13 cellular contexts compared by ENCODE assay signal in the genomic region with DNA sequence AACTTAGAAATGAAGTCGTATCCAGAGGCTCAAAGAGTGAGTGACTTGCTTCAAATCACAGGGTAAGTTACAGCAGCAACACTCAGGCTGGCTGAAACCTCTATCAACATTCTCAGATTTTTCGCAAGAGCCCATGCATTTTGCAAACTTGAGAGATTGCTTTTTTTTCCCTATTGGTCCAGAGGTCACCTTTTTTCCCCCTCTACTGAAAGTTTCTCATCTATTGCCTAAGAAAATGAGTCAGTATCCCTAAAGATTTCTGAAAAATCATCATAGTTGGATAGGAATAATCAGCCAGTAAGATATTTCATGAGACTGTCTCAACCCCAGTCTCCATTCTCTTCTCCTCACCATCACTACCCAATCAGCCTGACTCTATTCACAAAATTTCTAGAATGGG.
DNase-seq lines count a peak whose midpoint lies in the region; ATAC-seq and TF ChIP-seq lines count a peak whose summit lies in the region.
"Had no signal": no experiment of that assay in that cellular context is flagged by ENCODE, and none has a peak within 500 bp of the region (broad histone marks: within the 10 kb centered on the region; RNA-seq: fewer than 3 reads in every experiment).

No MANE protein-coding gene starts in this region.

- peaks cover 75% of the 10 kb centered on the region for H3K4me1 Mint-ChIP-seq in mesothelial cell of epicardium
- H3K4me1 Mint-ChIP-seq: activated naive CD4-positive, alpha-beta T cell treated with anti-CD3 and anti-CD28 coated beads, Interleukin-2, amount 10 ng/mL, durations not matched to agents 7 days and 5 days had no signal

- H3K27me3 Mint-ChIP-seq in mesothelial cell of epicardium (ENCODE audit: low read depth), result no peaks in the 10 kb centered on the region
- H3K27me3 Mint-ChIP-seq: activated naive CD4-positive, alpha-beta T cell treated with anti-CD3 and anti-CD28 coated beads, Interleukin-2, amount 10 ng/mL, durations not matched to agents 7 days and 5 days; effector memory CD8-positive, alpha-beta T cell had no signal

- no peak overlapping the region for H3K4me3 Mint-ChIP-seq in mesothelial cell of epicardium
- H3K4me3 Mint-ChIP-seq: activated naive CD4-positive, alpha-beta T cell treated with anti-CD3 and anti-CD28 coated beads, Interleukin-2, amount 10 ng/mL, durations not matched to agents 7 days and 5 days; effector memory CD8-positive, alpha-beta T cell had no signal

- no peaks in the 10 kb centered on the region for H3K9me3 Mint-ChIP-seq in mesothelial cell of epicardium
- H3K9me3 Mint-ChIP-seq: activated naive CD4-positive, alpha-beta T cell treated with anti-CD3 and anti-CD28 coated beads, Interleukin-2, amount 10 ng/mL, durations not matched to agents 7 days and 5 days; effector memory CD8-positive, alpha-beta T cell had no signal

- no peak for TF ChIP-seq CTCF in choroid plexus epithelial cell (conservative IDR thresholded peaks at IDR 0.05; ENCODE audit: low read depth, low read length)
- no peak for TF ChIP-seq CTCF in mesothelial cell of epicardium (IDR thresholded peaks at IDR 0.05; ENCODE audit: unreplicated experiment)

- no peak overlapping the region for H3K4me3 ChIP-seq in choroid plexus epithelial cell (ENCODE audit: low read depth, low read length)

- peaks cover 5% of the 10 kb centered on the region for H3K36me3 Mint-ChIP-seq in mesothelial cell of epicardium

- peak; percentile 49 for ATAC-seq in Right ventricle myocardium inferior
- ATAC-seq in GM18909 (IDR thresholded peaks at IDR 0.05; ENCODE audit: poor library complexity, unreplicated experiment), result no peak
- no peak for ATAC-seq in HG03457 (IDR thresholded peaks at IDR 0.05; ENCODE audit: unreplicated experiment)
- ATAC-seq: effector memory CD8-positive, alpha-beta T cell had no signal

- H3K27ac Mint-ChIP-seq in mesothelial cell of epicardium, result peak overlapping the region; percentile 76
- H3K27ac Mint-ChIP-seq: activated naive CD4-positive, alpha-beta T cell treated with anti-CD3 and anti-CD28 coated beads, Interleukin-2, amount 10 ng/mL, durations not matched to agents 7 days and 5 days had no signal

- no peak for DNase-seq in Right ventricle myocardium inferior (ENCODE audit: missing footprints)
- no peak for DNase-seq in cardiac septum (ENCODE audit: low spot score)
- DNase-seq in choroid plexus epithelial cell (ENCODE audit: low read depth), result peak; percentile 92
- no peak for DNase-seq in mesothelial cell of epicardium (ENCODE audit: low spot score in 2 of 2, unreplicated experiment in 2 of 2)
- no peak for DNase-seq in globus pallidus (ENCODE audit: low spot score)
- no peak for DNase-seq in activated CD8-positive, alpha-beta memory T cell treated with anti-CD3 and anti-CD28 coated beads, Interleukin-2, amount 50 U/mL, for 4 hours
- DNase-seq: activated CD4-positive, alpha-beta T cell treated with anti-CD3 and anti-CD28 coated beads for 4 hours; activated naive CD4-positive, alpha-beta T cell treated with anti-CD3 and anti-CD28 coated beads, Interleukin-2, amount 10 ng/mL, durations not matched to agents 7 days and 5 days; effector memory CD8-positive, alpha-beta T cell; NCI-H446 treated with DMSO at 0.1 percent for 48 hours; SK-N-SH had no signal

- intact Hi-C loops in Right ventricle myocardium inferior (cut with DNase I) (no loop called here), cardiac septum (cut with DNase I) (loop anchor here (5.0 kb wide), 1 partner anchor 129 kb away; no protein-coding TSS in a partner anchor)
